ENCODE assay signal across 8 cellular contexts in the genomic region with DNA sequence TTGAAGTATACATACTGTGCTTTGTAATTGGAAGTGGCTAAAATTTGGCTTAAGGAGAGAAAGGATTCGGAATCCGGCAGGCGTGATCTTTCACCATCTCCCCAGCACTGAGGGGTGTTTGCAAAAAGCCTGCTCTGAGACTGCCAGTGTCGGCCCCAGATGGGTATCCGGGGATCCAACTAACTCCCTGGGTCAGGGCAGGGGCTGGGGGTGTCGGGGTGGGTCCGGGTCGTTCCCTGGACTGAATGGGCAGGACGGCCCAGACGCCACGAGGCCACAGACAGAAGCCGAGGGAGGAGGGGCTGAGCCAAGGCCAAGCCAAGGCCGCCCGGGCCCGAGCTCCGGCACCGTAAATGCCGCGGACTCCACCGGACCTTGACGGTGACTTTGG. TPM values are rescaled to one million over a fixed set of nuclear protein-coding genes. Genes with fewer than 3 reads are reported as not detected.
DNase-seq lines count a peak whose midpoint lies in the region; ATAC-seq and TF ChIP-seq lines count a peak whose summit lies in the region.

No MANE protein-coding gene starts in this region.

- H2AFZ ChIP-seq in SU-DHL-6 (ENCODE audit: low read depth, low read length, severe bottlenecking) = no peak overlapping the region
- peak overlapping the region; percentile 74 for H2AFZ ChIP-seq in parathyroid adenoma

- H3F3A ChIP-seq in SU-DHL-6 (ENCODE audit: insufficient read depth) = peaks cover 30% of the 10 kb centered on the region

- peak; percentile 26 for ATAC-seq in HG02642 (IDR thresholded peaks at IDR 0.05; ENCODE audit: poor library complexity, unreplicated experiment)

- H3K36me3 ChIP-seq in SU-DHL-6 (ENCODE audit: low read length) (peaks cover 6% of the 10 kb centered on the region; the same call in 1 of the 2 replicates), parathyroid adenoma (ENCODE audit: control insufficient read depth, insufficient read depth, low read length) (no peaks in the 10 kb centered on the region)

- DNase-seq in GM12865 (ENCODE audit: low read depth) (no peak), fibroblast of villous mesenchyme (ENCODE audit: low read depth) (no peak), NCI-H2171 (lab: John Stamatoyannopoulos, UW) (no peak), H4 (ENCODE audit: low spot score) (no peak)
- no peak for DNase-seq in activated CD4-positive, alpha-beta T cell treated with anti-CD3 and anti-CD28 coated beads for 4 hours

- H3K4me2 ChIP-seq in SU-DHL-6 (ENCODE audit: low read depth, low read length, poor library complexity, severe bottlenecking) = peak overlapping the region; percentile 83
- H3K4me2 ChIP-seq in parathyroid adenoma (ENCODE audit: low read length) = peak overlapping the region; percentile 86

- H4K20me1 ChIP-seq in SU-DHL-6 (ENCODE audit: low read depth, low read length) = no peaks in the 10 kb centered on the region; the same call in 1 of the 2 replicates

- H3K9me2 ChIP-seq in SU-DHL-6 (replicated peaks; ENCODE audit: insufficient read depth, low read length) = no peaks in the 10 kb centered on the region

- no peak for TF ChIP-seq CTCF in GM12865 (IDR thresholded peaks at IDR 0.05; ENCODE audit: insufficient read depth, low read depth, low read length, missing control alignments)
- TF ChIP-seq CTCF in SU-DHL-6 (IDR thresholded peaks at IDR 0.05; ENCODE audit: insufficient read depth, low read length, poor library complexity, severe bottlenecking) = no peak
- TF ChIP-seq CTCF in fibroblast of villous mesenchyme (IDR thresholded peaks at IDR 0.05; ENCODE audit: insufficient read depth, low read depth, low read length) = no peak
- TF ChIP-seq CTCF in parathyroid adenoma (IDR thresholded peaks at IDR 0.05) = no peak

- H3K4me1 ChIP-seq in parathyroid adenoma = no peaks in the 10 kb centered on the region

- H3K27ac ChIP-seq in SU-DHL-6 (ENCODE audit: low read depth, low read length) = peak overlapping the region; percentile 59
- peak overlapping the region; percentile 77 for H3K27ac ChIP-seq in parathyroid adenoma

- H3K9ac ChIP-seq in SU-DHL-6 (ENCODE audit: low read length) (peak overlapping the region; percentile 89), parathyroid adenoma (no peak overlapping the region)

- H3K4me3 ChIP-seq in GM12865 (ENCODE audit: low read depth, low read length) = peak overlapping the region; percentile 93
- H3K4me3 ChIP-seq in SU-DHL-6 (ENCODE audit: insufficient read depth, low read length, poor library complexity, severe bottlenecking) = peak overlapping the region; percentile 95
- peak overlapping the region; percentile 91 for H3K4me3 ChIP-seq in fibroblast of villous mesenchyme (ENCODE audit: low read depth, low read length)
- peak overlapping the region; percentile 95 for H3K4me3 ChIP-seq in parathyroid adenoma (ENCODE audit: low read depth, low read length)

- H3K9me3 ChIP-seq in SU-DHL-6 (ENCODE audit: insufficient read depth, low read length) (no peaks in the 10 kb centered on the region), parathyroid adenoma (ENCODE audit: control insufficient read depth, low read length) (no peaks in the 10 kb centered on the region)

- no peaks in the 10 kb centered on the region for H3K27me3 ChIP-seq in SU-DHL-6 (ENCODE audit: low read length)
- H3K27me3 ChIP-seq in parathyroid adenoma (ENCODE audit: control insufficient read depth, insufficient read depth, low read length) = no peaks in the 10 kb centered on the region

- H3K79me2 ChIP-seq in SU-DHL-6 (ENCODE audit: insufficient read depth, low read length) (peaks cover 21% of the 10 kb centered on the region), parathyroid adenoma (no peaks in the 10 kb centered on the region)

RNA-seq across cellular contexts. Expression of a gene that starts 0.3 kb away (rescaled TPM):
- total RNA-seq in fibroblast of villous mesenchyme = 654 and 959 TPM in 2 replicates
- total RNA-seq in H4 (2014; rRNA removed; shearing (Covaris generic)) = 966 and 1,104 TPM in 2 replicates

RNA-seq across cellular contexts. Expression of a gene that starts 10.9 kb away (rescaled TPM):
- total RNA-seq in fibroblast of villous mesenchyme = under 0.01 and 0.32 TPM in 2 replicates
- total RNA-seq in H4 (2014; rRNA removed; shearing (Covaris generic)) = 0.04 TPM in 1 of 2 replicates, not detected in the other
